ENCODE assay signal across 1 cellular context in genomic region chr15:62112616-62113593, GRCh38.
TF ChIP-seq lines count a peak whose summit lies in the region.

No MANE protein-coding gene starts in this region.

TF ChIP-seq in A549, 52 proteins besides CTCF, POLR2A, EP300 and RAD21 (continued from another document):
- TF ChIP-seq ELK1 (IDR thresholded peaks at IDR 0.05; ENCODE audit: low read depth, low read length) (no peak), RNF2 (IDR thresholded peaks at IDR 0.05; ENCODE audit: borderline replicate concordance, low read depth) (no peak), RFX5 (IDR thresholded peaks at IDR 0.05) (no peak), NPAS2 (CRISPR knock-in tag; IDR thresholded peaks at IDR 0.05; ENCODE audit: borderline replicate concordance) (no peak), NR3C1 (IDR thresholded peaks at IDR 0.05) (no peak), PHF8 (IDR thresholded peaks at IDR 0.05; ENCODE audit: borderline replicate concordance, low read depth) (no peak), HOXB5 (CRISPR knock-in tag; IDR thresholded peaks at IDR 0.05) (peak; percentile 56), FOSL2 (IDR thresholded peaks at IDR 0.05) (peak; percentile 39; the same call in 1 of the 2 replicates), FOSL2 (CRISPR knock-in tag; IDR thresholded peaks at IDR 0.05) (peak; percentile 74), FOXS1 (CRISPR knock-in tag; IDR thresholded peaks at IDR 0.05) (no peak), POLR2AphosphoS2 (conservative IDR thresholded peaks at IDR 0.05; ENCODE audit: low read length) (no peak), HDAC2 (IDR thresholded peaks at IDR 0.05) (no peak), CBX2 (IDR thresholded peaks at IDR 0.05; ENCODE audit: borderline replicate concordance, low read depth) (no peak), EHF (CRISPR knock-in tag; IDR thresholded peaks at IDR 0.05) (no peak), MYC (IDR thresholded peaks at IDR 0.05; ENCODE audit: borderline replicate concordance, low read length) (0 out of 2 replicates have a peak, but pooled peaks have one; percentile 43), CEBPB (IDR thresholded peaks at IDR 0.05) (no peak), JUNB (IDR thresholded peaks at IDR 0.05) (peak; percentile 65; the same call in 1 of the 2 replicates), NFE2L2 (conservative IDR thresholded peaks at IDR 0.05; ENCODE audit: low read length) (peak; percentile 92), ESRRA (IDR thresholded peaks at IDR 0.05; ENCODE audit: borderline replicate concordance, low read length) (no peak), TP53 (CRISPR knock-in tag; IDR thresholded peaks at IDR 0.05) (no peak), HOXB13 (CRISPR knock-in tag; IDR thresholded peaks at IDR 0.05; ENCODE audit: low read depth) (no peak), EHMT2 (IDR thresholded peaks at IDR 0.05; ENCODE audit: low read depth) (0 out of 2 replicates have a peak, but pooled peaks have one; percentile 36), ZSCAN20 (CRISPR knock-in tag; IDR thresholded peaks at IDR 0.05) (peak; percentile 19; the same call in 1 of the 2 replicates), RCOR1 (IDR thresholded peaks at IDR 0.05; ENCODE audit: low read depth, low read length) (no peak), ATOH8 (CRISPR knock-in tag; IDR thresholded peaks at IDR 0.05; ENCODE audit: low read depth) (no peak), FOSB (CRISPR knock-in tag; IDR thresholded peaks at IDR 0.05) (no peak), MAZ (IDR thresholded peaks at IDR 0.05; ENCODE audit: borderline replicate concordance, low read depth, low read length) (no peak), ZFP36 (IDR thresholded peaks at IDR 0.05; ENCODE audit: borderline replicate concordance, partially characterized antibody) (no peak), TFCP2L1 (CRISPR knock-in tag; IDR thresholded peaks at IDR 0.05) (no peak), CHD2 (IDR thresholded peaks at IDR 0.05; ENCODE audit: low read length, partially characterized antibody) (no peak), MAX (IDR thresholded peaks at IDR 0.05) (peak; percentile 90), HOXA7 (CRISPR knock-in tag; IDR thresholded peaks at IDR 0.05) (no peak), RARB (CRISPR knock-in tag; IDR thresholded peaks at IDR 0.05) (no peak), SREBF2 (IDR thresholded peaks at IDR 0.05) (no peak), HEYL (CRISPR knock-in tag; IDR thresholded peaks at IDR 0.05) (no peak), CBX8 (IDR thresholded peaks at IDR 0.05) (no peak)
- TF ChIP-seq, protein P1, sequence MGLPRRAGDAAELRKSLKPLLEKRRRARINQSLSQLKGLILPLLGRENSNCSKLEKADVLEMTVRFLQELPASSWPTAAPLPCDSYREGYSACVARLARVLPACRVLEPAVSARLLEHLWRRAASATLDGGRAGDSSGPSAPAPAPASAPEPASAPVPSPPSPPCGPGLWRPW (IDR thresholded peaks at IDR 0.05), result no peak
- TF ChIP-seq, protein P2, sequence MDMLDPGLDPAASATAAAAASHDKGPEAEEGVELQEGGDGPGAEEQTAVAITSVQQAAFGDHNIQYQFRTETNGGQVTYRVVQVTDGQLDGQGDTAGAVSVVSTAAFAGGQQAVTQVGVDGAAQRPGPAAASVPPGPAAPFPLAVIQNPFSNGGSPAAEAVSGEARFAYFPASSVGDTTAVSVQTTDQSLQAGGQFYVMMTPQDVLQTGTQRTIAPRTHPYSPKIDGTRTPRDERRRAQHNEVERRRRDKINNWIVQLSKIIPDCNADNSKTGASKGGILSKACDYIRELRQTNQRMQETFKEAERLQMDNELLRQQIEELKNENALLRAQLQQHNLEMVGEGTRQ (IDR thresholded peaks at IDR 0.05), result peak; percentile 80
- TF ChIP-seq, protein P3, sequence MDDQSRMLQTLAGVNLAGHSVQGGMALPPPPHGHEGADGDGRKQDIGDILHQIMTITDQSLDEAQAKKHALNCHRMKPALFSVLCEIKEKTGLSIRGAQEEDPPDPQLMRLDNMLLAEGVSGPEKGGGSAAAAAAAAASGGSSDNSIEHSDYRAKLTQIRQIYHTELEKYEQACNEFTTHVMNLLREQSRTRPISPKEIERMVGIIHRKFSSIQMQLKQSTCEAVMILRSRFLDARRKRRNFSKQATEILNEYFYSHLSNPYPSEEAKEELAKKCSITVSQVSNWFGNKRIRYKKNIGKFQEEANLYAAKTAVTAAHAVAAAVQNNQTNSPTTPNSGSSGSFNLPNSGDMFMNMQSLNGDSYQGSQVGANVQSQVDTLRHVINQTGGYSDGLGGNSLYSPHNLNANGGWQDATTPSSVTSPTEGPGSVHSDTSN (IDR thresholded peaks at IDR 0.05), result no peak
- TF ChIP-seq, protein P4, sequence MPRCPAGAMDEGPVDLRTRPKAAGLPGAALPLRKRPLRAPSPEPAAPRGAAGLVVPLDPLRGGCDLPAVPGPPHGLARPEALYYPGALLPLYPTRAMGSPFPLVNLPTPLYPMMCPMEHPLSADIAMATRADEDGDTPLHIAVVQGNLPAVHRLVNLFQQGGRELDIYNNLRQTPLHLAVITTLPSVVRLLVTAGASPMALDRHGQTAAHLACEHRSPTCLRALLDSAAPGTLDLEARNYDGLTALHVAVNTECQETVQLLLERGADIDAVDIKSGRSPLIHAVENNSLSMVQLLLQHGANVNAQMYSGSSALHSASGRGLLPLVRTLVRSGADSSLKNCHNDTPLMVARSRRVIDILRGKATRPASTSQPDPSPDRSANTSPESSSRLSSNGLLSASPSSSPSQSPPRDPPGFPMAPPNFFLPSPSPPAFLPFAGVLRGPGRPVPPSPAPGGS (IDR thresholded peaks at IDR 0.05), result no peak
- TF ChIP-seq, protein P5, sequence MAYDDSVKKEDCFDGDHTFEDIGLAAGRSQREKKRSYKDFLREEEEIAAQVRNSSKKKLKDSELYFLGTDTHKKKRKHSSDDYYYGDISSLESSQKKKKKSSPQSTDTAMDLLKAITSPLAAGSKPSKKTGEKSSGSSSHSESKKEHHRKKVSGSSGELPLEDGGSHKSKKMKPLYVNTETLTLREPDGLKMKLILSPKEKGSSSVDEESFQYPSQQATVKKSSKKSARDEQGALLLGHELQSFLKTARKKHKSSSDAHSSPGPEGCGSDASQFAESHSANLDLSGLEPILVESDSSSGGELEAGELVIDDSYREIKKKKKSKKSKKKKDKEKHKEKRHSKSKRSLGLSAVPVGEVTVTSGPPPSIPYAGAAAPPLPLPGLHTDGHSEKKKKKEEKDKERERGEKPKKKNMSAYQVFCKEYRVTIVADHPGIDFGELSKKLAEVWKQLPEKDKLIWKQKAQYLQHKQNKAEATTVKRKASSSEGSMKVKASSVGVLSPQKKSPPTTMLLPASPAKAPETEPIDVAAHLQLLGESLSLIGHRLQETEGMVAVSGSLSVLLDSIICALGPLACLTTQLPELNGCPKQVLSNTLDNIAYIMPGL (CRISPR knock-in tag; IDR thresholded peaks at IDR 0.05; ENCODE audit: borderline replicate concordance), result no peak
